1 cellular context compared by ENCODE assay signal in the genomic region with DNA sequence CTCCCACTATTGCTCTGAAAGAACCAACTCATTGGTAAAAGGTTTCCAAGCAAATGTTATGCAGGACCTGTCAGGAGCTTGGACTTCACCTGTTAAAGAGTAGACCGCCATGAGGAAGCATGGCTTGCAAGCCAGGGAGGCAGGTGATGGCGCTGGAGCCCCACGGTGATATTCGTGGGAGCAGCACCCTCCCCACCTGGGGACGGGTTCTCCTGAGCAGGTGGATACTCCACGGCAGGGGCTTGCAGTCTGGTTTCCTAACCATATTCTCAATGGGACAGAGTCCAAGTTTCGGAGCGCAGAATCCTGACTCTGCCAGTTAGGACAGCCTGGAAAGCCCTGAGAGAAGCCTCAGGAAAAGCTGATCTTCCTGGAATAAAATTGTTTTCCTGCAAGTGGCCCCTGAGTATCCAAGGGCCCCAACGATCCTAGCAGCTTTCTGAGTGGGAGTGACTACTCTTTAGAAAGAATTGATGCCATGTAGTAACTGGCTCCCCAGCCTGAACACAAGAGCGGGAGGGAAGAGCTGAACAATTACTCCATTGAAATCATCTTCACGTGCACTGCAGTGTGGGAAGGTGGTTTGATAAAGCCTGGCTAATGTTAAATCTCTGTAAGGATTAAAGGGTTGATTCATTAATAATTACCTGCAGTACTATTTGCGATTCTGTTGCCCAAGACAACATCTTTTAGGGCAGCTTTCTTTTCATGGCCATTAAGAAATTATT.
TF ChIP-seq lines count a peak whose summit lies in the region.

No MANE protein-coding gene starts in this region.

TF ChIP-seq in HepG2, 621 proteins besides CTCF, POLR2A, EP300 and RAD21 (continued from another document):
- no peak for TF ChIP-seq ZNF710 (CRISPR knock-in tag; IDR thresholded peaks at IDR 0.05; ENCODE audit: borderline replicate concordance)
- no peak for TF ChIP-seq FOXK1 (CRISPR knock-in tag; IDR thresholded peaks at IDR 0.05; ENCODE audit: borderline replicate concordance, low read depth)
- TF ChIP-seq HNRNPH1 (optimal IDR thresholded peaks at IDR 0.05; ENCODE audit: low read depth, low read length) = no peak
- no peak for TF ChIP-seq ZNF772 (CRISPR knock-in tag; IDR thresholded peaks at IDR 0.05)
- TF ChIP-seq, protein P1, sequence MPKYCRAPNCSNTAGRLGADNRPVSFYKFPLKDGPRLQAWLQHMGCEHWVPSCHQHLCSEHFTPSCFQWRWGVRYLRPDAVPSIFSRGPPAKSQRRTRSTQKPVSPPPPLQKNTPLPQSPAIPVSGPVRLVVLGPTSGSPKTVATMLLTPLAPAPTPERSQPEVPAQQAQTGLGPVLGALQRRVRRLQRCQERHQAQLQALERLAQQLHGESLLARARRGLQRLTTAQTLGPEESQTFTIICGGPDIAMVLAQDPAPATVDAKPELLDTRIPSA (CRISPR knock-in tag; IDR thresholded peaks at IDR 0.05; ENCODE audit: borderline replicate concordance) = no peak
- TF ChIP-seq, protein P2, sequence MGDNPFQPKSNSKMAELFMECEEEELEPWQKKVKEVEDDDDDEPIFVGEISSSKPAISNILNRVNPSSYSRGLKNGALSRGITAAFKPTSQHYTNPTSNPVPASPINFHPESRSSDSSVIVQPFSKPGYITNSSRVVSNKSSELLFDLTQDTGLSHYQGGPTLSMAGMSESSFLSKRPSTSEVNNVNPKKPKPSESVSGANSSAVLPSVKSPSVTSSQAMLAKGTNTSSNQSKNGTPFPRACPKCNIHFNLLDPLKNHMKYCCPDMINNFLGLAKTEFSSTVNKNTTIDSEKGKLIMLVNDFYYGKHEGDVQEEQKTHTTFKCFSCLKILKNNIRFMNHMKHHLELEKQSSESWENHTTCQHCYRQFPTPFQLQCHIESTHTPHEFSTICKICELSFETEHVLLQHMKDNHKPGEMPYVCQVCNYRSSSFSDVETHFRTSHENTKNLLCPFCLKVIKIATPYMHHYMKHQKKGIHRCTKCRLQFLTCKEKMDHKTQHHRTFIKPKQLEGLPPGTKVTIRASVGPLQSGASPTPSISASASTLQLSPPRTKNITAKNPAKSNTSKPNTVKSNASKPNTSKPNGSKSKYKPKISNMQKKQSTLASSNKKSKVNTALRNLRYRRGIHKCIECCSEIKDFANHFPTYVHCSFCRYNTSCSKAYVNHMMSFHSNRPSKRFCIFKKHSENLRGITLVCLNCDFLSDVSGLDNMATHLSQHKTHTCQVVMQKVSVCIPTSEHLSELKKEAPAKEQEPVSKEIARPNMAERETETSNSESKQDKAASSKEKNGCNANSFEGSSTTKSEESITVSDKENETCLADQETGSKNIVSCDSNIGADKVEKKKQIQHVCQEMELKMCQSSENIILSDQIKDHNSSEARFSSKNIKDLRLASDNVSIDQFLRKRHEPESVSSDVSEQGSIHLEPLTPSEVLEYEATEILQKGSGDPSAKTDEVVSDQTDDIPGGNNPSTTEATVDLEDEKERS (CRISPR knock-in tag; IDR thresholded peaks at IDR 0.05) = peak; percentile 30; the same call in 1 of the 2 replicates
- TF ChIP-seq SRSF4 (IDR thresholded peaks at IDR 0.05; ENCODE audit: low read depth, low read length, poor library complexity, severe bottlenecking) = no peak
- no peak for TF ChIP-seq CSRNP1 (CRISPR knock-in tag; IDR thresholded peaks at IDR 0.05)
- TF ChIP-seq KLF11 (CRISPR knock-in tag; IDR thresholded peaks at IDR 0.05) = no peak
- no peak for TF ChIP-seq REL (CRISPR knock-in tag; conservative IDR thresholded peaks at IDR 0.05)
- no peak for TF ChIP-seq PTBP1 (IDR thresholded peaks at IDR 0.05; ENCODE audit: low read depth, low read length, poor library complexity, severe bottlenecking)
- TF ChIP-seq, protein P3, sequence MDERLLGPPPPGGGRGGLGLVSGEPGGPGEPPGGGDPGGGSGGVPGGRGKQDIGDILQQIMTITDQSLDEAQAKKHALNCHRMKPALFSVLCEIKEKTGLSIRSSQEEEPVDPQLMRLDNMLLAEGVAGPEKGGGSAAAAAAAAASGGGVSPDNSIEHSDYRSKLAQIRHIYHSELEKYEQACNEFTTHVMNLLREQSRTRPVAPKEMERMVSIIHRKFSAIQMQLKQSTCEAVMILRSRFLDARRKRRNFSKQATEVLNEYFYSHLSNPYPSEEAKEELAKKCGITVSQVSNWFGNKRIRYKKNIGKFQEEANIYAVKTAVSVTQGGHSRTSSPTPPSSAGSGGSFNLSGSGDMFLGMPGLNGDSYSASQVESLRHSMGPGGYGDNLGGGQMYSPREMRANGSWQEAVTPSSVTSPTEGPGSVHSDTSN (CRISPR knock-in tag; IDR thresholded peaks at IDR 0.05) = no peak
- no peak for TF ChIP-seq TARDBP (CRISPR knock-in tag; IDR thresholded peaks at IDR 0.05)
- no peak for TF ChIP-seq ZNF775 (CRISPR knock-in tag; IDR thresholded peaks at IDR 0.05; ENCODE audit: borderline replicate concordance)
- TF ChIP-seq ARNT2 (CRISPR knock-in tag; IDR thresholded peaks at IDR 0.05; ENCODE audit: low read depth) = 0 out of 2 replicates have a peak, but pooled peaks have one; percentile 26
- no peak for TF ChIP-seq NAIF1 (CRISPR knock-in tag; IDR thresholded peaks at IDR 0.05; ENCODE audit: borderline replicate concordance)
- peak; percentile 36 for TF ChIP-seq ASH2L (IDR thresholded peaks at IDR 0.05; ENCODE audit: insufficient read length, low read depth, low read length)
- 0 out of 2 replicates have a peak, but pooled peaks have one; percentile 17 for TF ChIP-seq ZNF644 (CRISPR knock-in tag; IDR thresholded peaks at IDR 0.05; ENCODE audit: low read depth)
- no peak for TF ChIP-seq PBX3 (CRISPR knock-in tag; IDR thresholded peaks at IDR 0.05; ENCODE audit: borderline replicate concordance)
- TF ChIP-seq FOSL2 (CRISPR knock-in tag; IDR thresholded peaks at IDR 0.05) = no peak
- TF ChIP-seq MTERF4 (CRISPR knock-in tag; IDR thresholded peaks at IDR 0.05) = no peak
- TF ChIP-seq HOMEZ (CRISPR knock-in tag; IDR thresholded peaks at IDR 0.05; ENCODE audit: low read depth) = no peak
- no peak for TF ChIP-seq TBX2 (CRISPR knock-in tag; IDR thresholded peaks at IDR 0.05; ENCODE audit: borderline replicate concordance)
- no peak for TF ChIP-seq IRF9 (CRISPR knock-in tag; IDR thresholded peaks at IDR 0.05; ENCODE audit: borderline replicate concordance)
- TF ChIP-seq TCF12 (IDR thresholded peaks at IDR 0.05) = no peak
- TF ChIP-seq TCF12 (CRISPR knock-in tag; IDR thresholded peaks at IDR 0.05) = no peak
- no peak for TF ChIP-seq SP140L (CRISPR knock-in tag; IDR thresholded peaks at IDR 0.05; ENCODE audit: borderline replicate concordance)
- TF ChIP-seq SOX6 (IDR thresholded peaks at IDR 0.05) = no peak
- TF ChIP-seq SOX6 (CRISPR knock-in tag; IDR thresholded peaks at IDR 0.05) = peak; percentile 70
